Comparison of ENCODE assay signal across 2 cellular contexts in the genomic region with DNA sequence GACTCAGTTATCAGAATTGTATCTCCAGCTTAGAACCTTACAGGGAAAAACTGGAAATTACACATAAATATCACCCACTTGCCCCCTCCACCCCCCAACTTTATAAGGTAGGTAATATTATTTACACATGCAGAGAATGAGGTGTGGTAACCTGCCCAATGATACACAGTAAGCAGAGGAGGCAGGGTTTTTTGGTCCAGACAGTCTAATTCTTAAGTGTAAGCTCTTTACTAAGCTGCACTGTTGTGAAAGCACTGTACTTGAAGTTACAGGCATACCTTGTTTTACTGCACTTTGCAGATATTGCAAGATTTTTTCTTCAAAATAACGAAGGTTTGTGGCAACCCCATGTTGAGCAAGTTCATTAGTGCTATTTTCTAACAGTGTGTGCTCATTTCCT.
TF ChIP-seq lines count a peak whose summit lies in the region.

No MANE protein-coding gene starts in this region.

TF ChIP-seq in SK-N-SH treated with all-trans-retinoic acid at 6 μM for 48 hours, 23 proteins besides CTCF, POLR2A, EP300 and RAD21:
- TF ChIP-seq ZFP3 (CRISPR knock-in tag; IDR thresholded peaks at IDR 0.05) (no peak), RARB (CRISPR knock-in tag; IDR thresholded peaks at IDR 0.05) (no peak), ZFP30 (CRISPR knock-in tag; IDR thresholded peaks at IDR 0.05) (no peak), BACH2 (CRISPR knock-in tag; IDR thresholded peaks at IDR 0.05; ENCODE audit: borderline replicate concordance) (no peak), PPARA (CRISPR knock-in tag; IDR thresholded peaks at IDR 0.05; ENCODE audit: borderline replicate concordance) (no peak), TCF4 (CRISPR knock-in tag; IDR thresholded peaks at IDR 0.05; ENCODE audit: borderline replicate concordance) (no peak), ZC3H10 (CRISPR knock-in tag; IDR thresholded peaks at IDR 0.05) (no peak), SNAI2 (CRISPR knock-in tag; IDR thresholded peaks at IDR 0.05) (no peak)
- TF ChIP-seq, protein P1, sequence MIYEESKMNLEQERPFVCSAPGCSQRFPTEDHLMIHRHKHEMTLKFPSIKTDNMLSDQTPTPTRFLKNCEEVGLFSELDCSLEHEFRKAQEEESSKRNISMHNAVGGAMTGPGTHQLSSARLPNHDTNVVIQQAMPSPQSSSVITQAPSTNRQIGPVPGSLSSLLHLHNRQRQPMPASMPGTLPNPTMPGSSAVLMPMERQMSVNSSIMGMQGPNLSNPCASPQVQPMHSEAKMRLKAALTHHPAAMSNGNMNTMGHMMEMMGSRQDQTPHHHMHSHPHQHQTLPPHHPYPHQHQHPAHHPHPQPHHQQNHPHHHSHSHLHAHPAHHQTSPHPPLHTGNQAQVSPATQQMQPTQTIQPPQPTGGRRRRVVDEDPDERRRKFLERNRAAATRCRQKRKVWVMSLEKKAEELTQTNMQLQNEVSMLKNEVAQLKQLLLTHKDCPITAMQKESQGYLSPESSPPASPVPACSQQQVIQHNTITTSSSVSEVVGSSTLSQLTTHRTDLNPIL (CRISPR knock-in tag; IDR thresholded peaks at IDR 0.05; ENCODE audit: low read depth) = no peak
- TF ChIP-seq, protein P2, sequence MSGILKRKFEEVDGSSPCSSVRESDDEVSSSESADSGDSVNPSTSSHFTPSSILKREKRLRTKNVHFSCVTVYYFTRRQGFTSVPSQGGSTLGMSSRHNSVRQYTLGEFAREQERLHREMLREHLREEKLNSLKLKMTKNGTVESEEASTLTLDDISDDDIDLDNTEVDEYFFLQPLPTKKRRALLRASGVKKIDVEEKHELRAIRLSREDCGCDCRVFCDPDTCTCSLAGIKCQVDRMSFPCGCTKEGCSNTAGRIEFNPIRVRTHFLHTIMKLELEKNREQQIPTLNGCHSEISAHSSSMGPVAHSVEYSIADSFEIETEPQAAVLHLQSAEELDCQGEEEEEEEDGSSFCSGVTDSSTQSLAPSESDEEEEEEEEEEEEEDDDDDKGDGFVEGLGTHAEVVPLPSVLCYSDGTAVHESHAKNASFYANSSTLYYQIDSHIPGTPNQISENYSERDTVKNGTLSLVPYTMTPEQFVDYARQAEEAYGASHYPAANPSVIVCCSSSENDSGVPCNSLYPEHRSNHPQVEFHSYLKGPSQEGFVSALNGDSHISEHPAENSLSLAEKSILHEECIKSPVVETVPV (CRISPR knock-in tag; IDR thresholded peaks at IDR 0.05) = no peak
- TF ChIP-seq, protein P3, sequence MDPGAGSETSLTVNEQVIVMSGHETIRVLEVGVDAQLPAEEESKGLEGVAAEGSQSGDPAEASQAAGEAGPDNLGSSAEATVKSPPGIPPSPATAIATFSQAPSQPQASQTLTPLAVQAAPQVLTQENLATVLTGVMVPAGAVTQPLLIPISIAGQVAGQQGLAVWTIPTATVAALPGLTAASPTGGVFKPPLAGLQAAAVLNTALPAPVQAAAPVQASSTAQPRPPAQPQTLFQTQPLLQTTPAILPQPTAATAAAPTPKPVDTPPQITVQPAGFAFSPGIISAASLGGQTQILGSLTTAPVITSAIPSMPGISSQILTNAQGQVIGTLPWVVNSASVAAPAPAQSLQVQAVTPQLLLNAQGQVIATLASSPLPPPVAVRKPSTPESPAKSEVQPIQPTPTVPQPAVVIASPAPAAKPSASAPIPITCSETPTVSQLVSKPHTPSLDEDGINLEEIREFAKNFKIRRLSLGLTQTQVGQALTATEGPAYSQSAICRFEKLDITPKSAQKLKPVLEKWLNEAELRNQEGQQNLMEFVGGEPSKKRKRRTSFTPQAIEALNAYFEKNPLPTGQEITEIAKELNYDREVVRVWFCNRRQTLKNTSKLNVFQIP (CRISPR knock-in tag; IDR thresholded peaks at IDR 0.05; ENCODE audit: borderline replicate concordance, low read depth) = no peak

TF ChIP-seq in SK-N-SH, 30 proteins besides CTCF, POLR2A, EP300 and RAD21:
- TF ChIP-seq MXI1 (IDR thresholded peaks at IDR 0.05; ENCODE audit: low read depth, low read length) (no peak), MEF2A (IDR thresholded peaks at IDR 0.05; ENCODE audit: borderline replicate concordance, low read depth) (no peak), GABPA (IDR thresholded peaks at IDR 0.05; ENCODE audit: low read depth) (no peak), SIN3A (IDR thresholded peaks at IDR 0.05; ENCODE audit: borderline replicate concordance, low read depth, low read length) (no peak), EZH2phosphoT487 (IDR thresholded peaks at IDR 0.05; ENCODE audit: borderline replicate concordance, low read depth) (no peak), SMC3 (IDR thresholded peaks at IDR 0.05; ENCODE audit: low read depth, low read length) (no peak), TEAD4 (IDR thresholded peaks at IDR 0.05; ENCODE audit: borderline replicate concordance, insufficient read depth) (no peak)
- TF ChIP-seq, protein P4, sequence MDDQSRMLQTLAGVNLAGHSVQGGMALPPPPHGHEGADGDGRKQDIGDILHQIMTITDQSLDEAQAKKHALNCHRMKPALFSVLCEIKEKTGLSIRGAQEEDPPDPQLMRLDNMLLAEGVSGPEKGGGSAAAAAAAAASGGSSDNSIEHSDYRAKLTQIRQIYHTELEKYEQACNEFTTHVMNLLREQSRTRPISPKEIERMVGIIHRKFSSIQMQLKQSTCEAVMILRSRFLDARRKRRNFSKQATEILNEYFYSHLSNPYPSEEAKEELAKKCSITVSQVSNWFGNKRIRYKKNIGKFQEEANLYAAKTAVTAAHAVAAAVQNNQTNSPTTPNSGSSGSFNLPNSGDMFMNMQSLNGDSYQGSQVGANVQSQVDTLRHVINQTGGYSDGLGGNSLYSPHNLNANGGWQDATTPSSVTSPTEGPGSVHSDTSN (IDR thresholded peaks at IDR 0.05) = no peak
- TF ChIP-seq, protein P5, sequence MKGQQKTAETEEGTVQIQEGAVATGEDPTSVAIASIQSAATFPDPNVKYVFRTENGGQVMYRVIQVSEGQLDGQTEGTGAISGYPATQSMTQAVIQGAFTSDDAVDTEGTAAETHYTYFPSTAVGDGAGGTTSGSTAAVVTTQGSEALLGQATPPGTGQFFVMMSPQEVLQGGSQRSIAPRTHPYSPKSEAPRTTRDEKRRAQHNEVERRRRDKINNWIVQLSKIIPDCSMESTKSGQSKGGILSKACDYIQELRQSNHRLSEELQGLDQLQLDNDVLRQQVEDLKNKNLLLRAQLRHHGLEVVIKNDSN (IDR thresholded peaks at IDR 0.05; ENCODE audit: borderline replicate concordance, low read depth) = no peak
- TF ChIP-seq, protein P6, sequence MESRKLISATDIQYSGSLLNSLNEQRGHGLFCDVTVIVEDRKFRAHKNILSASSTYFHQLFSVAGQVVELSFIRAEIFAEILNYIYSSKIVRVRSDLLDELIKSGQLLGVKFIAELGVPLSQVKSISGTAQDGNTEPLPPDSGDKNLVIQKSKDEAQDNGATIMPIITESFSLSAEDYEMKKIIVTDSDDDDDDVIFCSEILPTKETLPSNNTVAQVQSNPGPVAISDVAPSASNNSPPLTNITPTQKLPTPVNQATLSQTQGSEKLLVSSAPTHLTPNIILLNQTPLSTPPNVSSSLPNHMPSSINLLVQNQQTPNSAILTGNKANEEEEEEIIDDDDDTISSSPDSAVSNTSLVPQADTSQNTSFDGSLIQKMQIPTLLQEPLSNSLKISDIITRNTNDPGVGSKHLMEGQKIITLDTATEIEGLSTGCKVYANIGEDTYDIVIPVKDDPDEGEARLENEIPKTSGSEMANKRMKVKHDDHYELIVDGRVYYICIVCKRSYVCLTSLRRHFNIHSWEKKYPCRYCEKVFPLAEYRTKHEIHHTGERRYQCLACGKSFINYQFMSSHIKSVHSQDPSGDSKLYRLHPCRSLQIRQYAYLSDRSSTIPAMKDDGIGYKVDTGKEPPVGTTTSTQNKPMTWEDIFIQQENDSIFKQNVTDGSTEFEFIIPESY (IDR thresholded peaks at IDR 0.05; ENCODE audit: borderline replicate concordance, low read depth) = no peak
- TF ChIP-seq, protein P7, sequence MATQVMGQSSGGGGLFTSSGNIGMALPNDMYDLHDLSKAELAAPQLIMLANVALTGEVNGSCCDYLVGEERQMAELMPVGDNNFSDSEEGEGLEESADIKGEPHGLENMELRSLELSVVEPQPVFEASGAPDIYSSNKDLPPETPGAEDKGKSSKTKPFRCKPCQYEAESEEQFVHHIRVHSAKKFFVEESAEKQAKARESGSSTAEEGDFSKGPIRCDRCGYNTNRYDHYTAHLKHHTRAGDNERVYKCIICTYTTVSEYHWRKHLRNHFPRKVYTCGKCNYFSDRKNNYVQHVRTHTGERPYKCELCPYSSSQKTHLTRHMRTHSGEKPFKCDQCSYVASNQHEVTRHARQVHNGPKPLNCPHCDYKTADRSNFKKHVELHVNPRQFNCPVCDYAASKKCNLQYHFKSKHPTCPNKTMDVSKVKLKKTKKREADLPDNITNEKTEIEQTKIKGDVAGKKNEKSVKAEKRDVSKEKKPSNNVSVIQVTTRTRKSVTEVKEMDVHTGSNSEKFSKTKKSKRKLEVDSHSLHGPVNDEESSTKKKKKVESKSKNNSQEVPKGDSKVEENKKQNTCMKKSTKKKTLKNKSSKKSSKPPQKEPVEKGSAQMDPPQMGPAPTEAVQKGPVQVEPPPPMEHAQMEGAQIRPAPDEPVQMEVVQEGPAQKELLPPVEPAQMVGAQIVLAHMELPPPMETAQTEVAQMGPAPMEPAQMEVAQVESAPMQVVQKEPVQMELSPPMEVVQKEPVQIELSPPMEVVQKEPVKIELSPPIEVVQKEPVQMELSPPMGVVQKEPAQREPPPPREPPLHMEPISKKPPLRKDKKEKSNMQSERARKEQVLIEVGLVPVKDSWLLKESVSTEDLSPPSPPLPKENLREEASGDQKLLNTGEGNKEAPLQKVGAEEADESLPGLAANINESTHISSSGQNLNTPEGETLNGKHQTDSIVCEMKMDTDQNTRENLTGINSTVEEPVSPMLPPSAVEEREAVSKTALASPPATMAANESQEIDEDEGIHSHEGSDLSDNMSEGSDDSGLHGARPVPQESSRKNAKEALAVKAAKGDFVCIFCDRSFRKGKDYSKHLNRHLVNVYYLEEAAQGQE (IDR thresholded peaks at IDR 0.05; ENCODE audit: low read depth, low read length) = no peak
- TF ChIP-seq, protein P8, sequence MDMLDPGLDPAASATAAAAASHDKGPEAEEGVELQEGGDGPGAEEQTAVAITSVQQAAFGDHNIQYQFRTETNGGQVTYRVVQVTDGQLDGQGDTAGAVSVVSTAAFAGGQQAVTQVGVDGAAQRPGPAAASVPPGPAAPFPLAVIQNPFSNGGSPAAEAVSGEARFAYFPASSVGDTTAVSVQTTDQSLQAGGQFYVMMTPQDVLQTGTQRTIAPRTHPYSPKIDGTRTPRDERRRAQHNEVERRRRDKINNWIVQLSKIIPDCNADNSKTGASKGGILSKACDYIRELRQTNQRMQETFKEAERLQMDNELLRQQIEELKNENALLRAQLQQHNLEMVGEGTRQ (IDR thresholded peaks at IDR 0.05; ENCODE audit: borderline replicate concordance, low read depth, low read length) = no peak
TF ChIP-seq in SK-N-SH: peak in this region for 0.
